ENCODE assay signal across 19 cellular contexts in genomic region chr4:165512464-165512863, GRCh38.
"Had no signal": no experiment of that assay in that cellular context is flagged by ENCODE, and none has a peak within 500 bp of the region (broad histone marks: within the 10 kb centered on the region; RNA-seq: fewer than 3 reads in every experiment).

No MANE protein-coding gene starts in this region.

- H3K4me3 ChIP-seq: lower lobe of right lung, transverse colon, uterus had no signal

- DNase-seq: activated CD4-positive, alpha-beta memory T cell treated with anti-CD3 and anti-CD28 coated beads for 36 hours; activated CD4-positive, alpha-beta T cell treated with anti-CD3 and anti-CD28 coated beads for 36 hours; activated naive CD4-positive, alpha-beta T cell; activated naive CD8-positive, alpha-beta T cell treated with anti-CD3 and anti-CD28 coated beads for 36 hours; activated T-cell treated with anti-CD3 and anti-CD28 coated beads for 4 hours; amygdala; effector memory CD8-positive, alpha-beta T cell; foreskin keratinocyte; glutamatergic neuron; hippocampal formation; left cardiac atrium; lower lobe of right lung; nephron progenitor cell; occipital lobe; retina; stimulated activated naive CD8-positive, alpha-beta T cell treated with anti-CD3 and anti-CD28 coated beads, Interleukin-15, Interleukin-2, amounts not matched to agents 100 U/mL and 50 U/mL, for 24 hours; substantia nigra; transverse colon; uterus had no signal
